Comparison of ENCODE assay signal across 8 cellular contexts in the genomic region with DNA sequence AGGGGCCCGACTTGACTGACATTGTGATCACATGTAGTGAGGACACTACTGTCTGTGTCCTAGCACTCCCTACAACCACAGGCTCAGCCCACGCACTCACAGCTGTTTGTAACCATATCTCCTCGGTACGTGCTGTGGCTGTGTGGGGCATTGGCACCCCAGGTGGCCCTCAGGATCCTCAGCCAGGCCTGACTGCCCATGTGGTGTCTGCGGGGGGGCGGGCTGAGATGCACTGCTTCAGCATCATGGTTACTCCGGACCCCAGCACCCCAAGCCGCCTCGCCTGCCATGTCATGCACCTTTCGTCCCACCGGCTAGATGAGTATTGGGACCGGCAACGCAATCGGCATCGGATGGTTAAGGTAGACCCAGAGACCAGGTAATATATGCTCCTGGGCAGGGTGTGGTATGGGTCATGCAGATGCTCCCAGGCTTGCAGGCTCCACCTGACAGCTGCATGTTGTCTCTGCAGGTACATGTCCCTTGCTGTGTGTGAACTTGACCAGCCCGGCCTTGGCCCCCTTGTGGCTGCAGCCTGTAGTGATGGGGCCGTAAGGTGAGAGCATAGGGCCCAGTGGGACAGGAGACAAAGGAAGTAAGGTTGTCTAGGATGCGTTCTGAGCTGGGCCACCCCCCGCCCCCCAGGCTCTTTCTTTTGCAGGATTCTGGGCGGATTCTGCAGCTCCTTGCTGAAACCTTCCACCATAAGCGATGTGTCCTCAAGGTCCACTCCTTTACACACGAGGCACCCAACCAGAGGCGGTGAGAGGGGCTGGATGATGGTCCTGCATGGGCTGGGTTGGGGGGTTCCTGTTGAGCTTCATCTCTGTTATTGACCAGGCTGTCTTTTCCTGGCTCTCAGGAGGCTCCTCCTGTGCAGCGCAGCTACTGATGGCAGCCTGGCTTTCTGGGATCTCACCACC. TPM values are rescaled to one million over a fixed set of nuclear protein-coding genes. Genes with fewer than 3 reads are reported as not detected.
DNase-seq lines count a peak whose midpoint lies in the region; ATAC-seq, FAIRE-seq and TF ChIP-seq lines count a peak whose summit lies in the region.

No MANE protein-coding gene starts in this region.

- H3K9me3 ChIP-seq in HepG2 (ENCODE audit: low read length) (no peaks in the 10 kb centered on the region), uterus (no peaks in the 10 kb centered on the region)

- no peak overlapping the region for H2AFZ ChIP-seq in HepG2 (ENCODE audit: low read length)

- H3K27me3 ChIP-seq in HepG2 (ENCODE audit: control insufficient read depth in 1 of 2, insufficient read depth in 2 of 2, low read length in 2 of 2) (no peaks in the 10 kb centered on the region), uterus (no peaks in the 10 kb centered on the region)

- H3K36me3 ChIP-seq in HepG2 (replicated peaks in 1 of 2; ENCODE audit: control insufficient read depth in 1 of 2, insufficient read depth in 2 of 2, low read length in 2 of 2) (peaks cover 20 to 48% of the 10 kb centered on the region in 2 experiments), uterus (no peaks in the 10 kb centered on the region)

- peak in 1 of 2 experiments; percentile 38; a peak in 1 of 4 replicates for TF ChIP-seq POLR2A in HepG2 (IDR thresholded peaks at IDR 0.05; ENCODE audit: insufficient read depth in 1 of 2, low read depth in 2 of 2, low read length in 2 of 2)
- no peak for TF ChIP-seq POLR2A in uterus (IDR thresholded peaks at IDR 0.05)

- H3K4me3 ChIP-seq in HepG2 (replicated peaks in 1 of 3; ENCODE audit: insufficient read depth in 1 of 3, low read depth in 2 of 3, low read length in 3 of 3) (no peak overlapping the region), uterus (no peak overlapping the region)

- ATAC-seq in activated naive CD4-positive, alpha-beta T cell treated with anti-CD3 and anti-CD28 coated beads, Interleukin-2, amount 50 U/mL, for 72 hours = peak; percentile 17 to 30
- ATAC-seq in HepG2 (peak; percentile 68), HG03520 (IDR thresholded peaks at IDR 0.05; ENCODE audit: unreplicated experiment) (no peak), GM19023 (IDR thresholded peaks at IDR 0.05; ENCODE audit: unreplicated experiment) (no peak)

- POLR2A ChIA-PET in HepG2 (lab: Yijun Ruan, JAX) = interaction anchor here (0.5 to 12.8 kb wide), 4 partner anchors 8 to 117 kb away, joined by 3 to 280 read pairs (median 7); a partner anchor contains a TSS

- peak; percentile 54 for FAIRE-seq in HepG2 (lab: Jason Lieb, UNC)

- H3K36me3 Mint-ChIP-seq in activated naive CD4-positive, alpha-beta T cell treated with anti-CD3 and anti-CD28 coated beads, Interleukin-2, amount 50 U/mL, for 72 hours = peaks cover 0 to 6% of the 10 kb centered on the region in 2 donors

- TF ChIP-seq RAD21 in HepG2 (CRISPR knock-in tag; IDR thresholded peaks at IDR 0.05) = peak; percentile 63

- CTCF ChIA-PET in HepG2 (lab: Yijun Ruan, JAX; ENCODE audit: low intra/inter-chr PET ratio, low total read pairs) = interaction anchor here (1.1 to 1.5 kb wide), 2 partner anchors 17 to 26 kb away, joined by 3 to 12 read pairs; no protein-coding TSS in a partner anchor

- peaks cover 19% of the 10 kb centered on the region for H3K79me2 ChIP-seq in HepG2 (ENCODE audit: insufficient read depth, low read length)

- H3K27ac Mint-ChIP-seq in activated naive CD4-positive, alpha-beta T cell treated with anti-CD3 and anti-CD28 coated beads, Interleukin-2, amount 50 U/mL, for 72 hours = peak overlapping the region in 1 of 2 donors; percentile 36

- no peak overlapping the region for H3K4me2 ChIP-seq in HepG2 (ENCODE audit: low read depth, low read length)

- no peak overlapping the region for H3K9ac ChIP-seq in HepG2 (ENCODE audit: insufficient read depth, low read depth, low read length)

- WGBS in HepG2 (ENCODE audit: low lambda C conversion rate) = 86% methylated on average over 19 of the region's 24 CpGs

- TF ChIP-seq CTCF in HepG2 (CRISPR knock-in tag; IDR thresholded peaks at IDR 0.05) (peak; percentile 67), uterus (IDR thresholded peaks at IDR 0.05) (peak in 3 of 4 experiments; percentile 24 to 29 (median 28))

- no TSS peak for BruUV-seq in HepG2 (replicated peaks; lab: Mats Ljungman, UMichigan)

- no peaks in the 10 kb centered on the region for H3K9me3 Mint-ChIP-seq in activated naive CD4-positive, alpha-beta T cell treated with anti-CD3 and anti-CD28 coated beads, Interleukin-2, amount 50 U/mL, for 72 hours

- intact Hi-C loops in HepG2 (cut with micrococcal nuclease; ENCODE audit: unreplicated experiment) = loop anchor here (2.0 kb wide), 1 partner anchor 27 kb away; no protein-coding TSS in a partner anchor
- intact Hi-C loops in uterus (cut with DNase I; ENCODE audit: low total_unique reads) = no loop called here

- in situ Hi-C loops in HepG2 (cut with HindIII; ENCODE audit: extremely low pct_ligation_motif_present, low pct_unique_long_range_greater_than_20kb) = no loop called here

- no peak overlapping the region for H3K27ac ChIP-seq in HepG2 (ENCODE audit: extremely low read length, insufficient read depth, low read length)
- H3K27ac ChIP-seq in uterus = no peak overlapping the region

- H3K4me1 ChIP-seq in HepG2 (ENCODE audit: insufficient read depth, low read length) (peaks cover 15% of the 10 kb centered on the region), uterus (peaks cover 0 to 11% of the 10 kb centered on the region in 2 donors)

- H4K20me1 ChIP-seq in HepG2 (ENCODE audit: insufficient read depth, low read length) = peaks cover 26% of the 10 kb centered on the region; the same call in 1 of the 2 replicates

- DNase-seq in SIG-M5 treated with dmso at 0.1 percent for 504 hours (lab: John Stamatoyannopoulos, UW; ENCODE audit: unreplicated experiment) (peak; percentile 30), SIG-M5 (lab: John Stamatoyannopoulos, UW) (no peak), NAMALWA (ENCODE audit: low spot score) (peak; percentile 62), HepG2 (ENCODE audit: low spot score) (peak; percentile 59), uterus (no peak)
- DNase-seq in activated naive CD4-positive, alpha-beta T cell treated with anti-CD3 and anti-CD28 coated beads, Interleukin-2, amount 50 U/mL, for 72 hours (ENCODE audit: low spot score in 2 of 2) = peak in 1 of 2 donors; percentile 69

- TF ChIP-seq EP300 in HepG2 (IDR thresholded peaks at IDR 0.05; ENCODE audit: low read depth in 2 of 2, low read length in 2 of 2) (no peak), HepG2 (CRISPR knock-in tag; IDR thresholded peaks at IDR 0.05; ENCODE audit: borderline replicate concordance) (no peak)

RNA-seq across cellular contexts. Expression of a gene that starts 4.4 kb away (rescaled TPM):
- total RNA-seq in activated naive CD4-positive, alpha-beta T cell treated with anti-CD3 and anti-CD28 coated beads, Interleukin-2, amount 50 U/mL, for 72 hours = 10 to 100 TPM; 22.9 to 27.1 TPM
- total RNA-seq in HepG2 (2016; rRNA removed; fragmentation: Illumina TruSeq; extraction: Trizol) (18.3 and 19.9 TPM in 2 replicates), uterus (10 to 100 TPM; 13.8 to 93.0 (median 27.7) TPM)
- 8.0 and 9.1 TPM in 2 replicates for total RNA-seq in HepG2 (2016; cell fraction: cytosol; rRNA removed; fragmentation: Illumina TruSeq; extraction: Trizol; ENCODE audit: low read depth)
- 17.2 and 17.7 TPM in 2 replicates for total RNA-seq in HepG2 (2016; cell fraction: insoluble cytoplasmic fraction; rRNA removed; fragmentation: Illumina TruSeq; extraction: Trizol)
- total RNA-seq in HepG2 (2016; cell fraction: membrane; rRNA removed; fragmentation: Illumina TruSeq; extraction: Trizol) = 13.3 and 16.1 TPM in 2 replicates
- total RNA-seq in HepG2 (2016; cell fraction: nucleus; rRNA removed; fragmentation: Illumina TruSeq; extraction: Trizol) = 12.3 and 12.5 TPM in 2 replicates
- 31.7 and 36.5 TPM in 2 replicates for polyA plus RNA-seq in HepG2 (2011; rRNA removed)
- polyA plus RNA-seq in HepG2 (2011; cell fraction: cytosol; rRNA removed) = 28.5 and 42.5 TPM in 2 replicates
- polyA plus RNA-seq in HepG2 (2011; cell fraction: nucleus; rRNA removed) = 69.2 and 85.2 TPM in 2 replicates
- 10.7 and 12.1 TPM in 2 replicates for polyA plus RNA-seq in HepG2 (2012)
- polyA plus RNA-seq in HepG2 (2016; cell fraction: cytosol; fragmentation: Illumina TruSeq; extraction: Trizol; ENCODE audit: low read depth) = 6.0 and 7.7 TPM in 2 replicates
- polyA plus RNA-seq in HepG2 (2016; cell fraction: insoluble cytoplasmic fraction; fragmentation: Illumina TruSeq; extraction: Trizol; ENCODE audit: low read depth) = 16.3 and 17.2 TPM in 2 replicates
- polyA plus RNA-seq in HepG2 (2016; cell fraction: membrane; fragmentation: Illumina TruSeq; extraction: Trizol; ENCODE audit: low read depth) = 10.6 and 11.7 TPM in 2 replicates
- 23.7 and 24.6 TPM in 2 replicates for polyA plus RNA-seq in HepG2 (2016; cell fraction: nucleus; fragmentation: Illumina TruSeq; extraction: Trizol; ENCODE audit: insufficient read depth, low read depth)
- 62.8 and 69.7 TPM in 2 replicates for polyA minus RNA-seq in HepG2 (2011; rRNA and poly(A)+ RNA removed; ENCODE audit: low replicate concordance)
- polyA minus RNA-seq in HepG2 (2011; cell fraction: cytosol; rRNA and poly(A)+ RNA removed) = 9.5 and 20.9 TPM in 2 replicates
- 11.2 and 17.4 TPM in 2 replicates for polyA minus RNA-seq in HepG2 (2011; cell fraction: nucleus; rRNA and poly(A)+ RNA removed)

RNA-seq across cellular contexts. Expression of a gene that starts 6.8 kb away (rescaled TPM):
- 100 to 1,000 TPM; 140 to 173 TPM for total RNA-seq in activated naive CD4-positive, alpha-beta T cell treated with anti-CD3 and anti-CD28 coated beads, Interleukin-2, amount 50 U/mL, for 72 hours
- total RNA-seq in HepG2 (2016; rRNA removed; fragmentation: Illumina TruSeq; extraction: Trizol) = 71.2 and 73.4 TPM in 2 replicates
- total RNA-seq in HepG2 (2016; cell fraction: cytosol; rRNA removed; fragmentation: Illumina TruSeq; extraction: Trizol; ENCODE audit: low read depth) = 3.5 and 5.3 TPM in 2 replicates
- 62.0 and 83.0 TPM in 2 replicates for total RNA-seq in HepG2 (2016; cell fraction: insoluble cytoplasmic fraction; rRNA removed; fragmentation: Illumina TruSeq; extraction: Trizol)
- total RNA-seq in HepG2 (2016; cell fraction: membrane; rRNA removed; fragmentation: Illumina TruSeq; extraction: Trizol) = 11.9 and 16.0 TPM in 2 replicates
- 75.4 and 75.5 TPM in 2 replicates for total RNA-seq in HepG2 (2016; cell fraction: nucleus; rRNA removed; fragmentation: Illumina TruSeq; extraction: Trizol)
- polyA plus RNA-seq in HepG2 (2011; rRNA removed) = 139 and 187 TPM in 2 replicates
- polyA plus RNA-seq in HepG2 (2011; cell fraction: cytosol; rRNA removed) = 54.1 and 69.9 TPM in 2 replicates
- polyA plus RNA-seq in HepG2 (2011; cell fraction: nucleus; rRNA removed) = 948 and 1,074 TPM in 2 replicates
- 82.4 and 107 TPM in 2 replicates for polyA plus RNA-seq in HepG2 (2012)
- polyA plus RNA-seq in HepG2 (2016; cell fraction: cytosol; fragmentation: Illumina TruSeq; extraction: Trizol; ENCODE audit: low read depth) = 3.7 and 3.8 TPM in 2 replicates
- 65.3 and 72.1 TPM in 2 replicates for polyA plus RNA-seq in HepG2 (2016; cell fraction: insoluble cytoplasmic fraction; fragmentation: Illumina TruSeq; extraction: Trizol; ENCODE audit: low read depth)
- 8.5 and 9.3 TPM in 2 replicates for polyA plus RNA-seq in HepG2 (2016; cell fraction: membrane; fragmentation: Illumina TruSeq; extraction: Trizol; ENCODE audit: low read depth)
- polyA plus RNA-seq in HepG2 (2016; cell fraction: nucleus; fragmentation: Illumina TruSeq; extraction: Trizol; ENCODE audit: insufficient read depth, low read depth) = 267 and 275 TPM in 2 replicates
- polyA minus RNA-seq in HepG2 (2011; rRNA and poly(A)+ RNA removed; ENCODE audit: low replicate concordance) = 181 and 224 TPM in 2 replicates
- 39.8 and 50.4 TPM in 2 replicates for polyA minus RNA-seq in HepG2 (2011; cell fraction: cytosol; rRNA and poly(A)+ RNA removed)
- 60.6 and 69.1 TPM in 2 replicates for polyA minus RNA-seq in HepG2 (2011; cell fraction: nucleus; rRNA and poly(A)+ RNA removed)
- total RNA-seq in uterus = 100 to 1,000 TPM in 3 of 4 donors, 10 to 100 TPM in 1; 50.0 to 243 (median 122) TPM

RNA-seq across cellular contexts. Expression of a gene that starts 7.9 kb away (rescaled TPM):
- total RNA-seq in activated naive CD4-positive, alpha-beta T cell treated with anti-CD3 and anti-CD28 coated beads, Interleukin-2, amount 50 U/mL, for 72 hours = 10 to 100 TPM; 60.3 to 80.8 TPM
- total RNA-seq in HepG2 (2016; rRNA removed; fragmentation: Illumina TruSeq; extraction: Trizol) (50.0 and 51.9 TPM in 2 replicates), uterus (10 to 100 TPM in 3 of 4 donors, 1 to 10 TPM in 1; 8.8 to 96.6 (median 30.3) TPM)
- total RNA-seq in HepG2 (2016; cell fraction: cytosol; rRNA removed; fragmentation: Illumina TruSeq; extraction: Trizol; ENCODE audit: low read depth) = 26.9 and 32.9 TPM in 2 replicates
- total RNA-seq in HepG2 (2016; cell fraction: insoluble cytoplasmic fraction; rRNA removed; fragmentation: Illumina TruSeq; extraction: Trizol) = 52.3 and 61.1 TPM in 2 replicates
- 26.1 and 38.8 TPM in 2 replicates for total RNA-seq in HepG2 (2016; cell fraction: membrane; rRNA removed; fragmentation: Illumina TruSeq; extraction: Trizol)
- 24.4 and 30.9 TPM in 2 replicates for total RNA-seq in HepG2 (2016; cell fraction: nucleus; rRNA removed; fragmentation: Illumina TruSeq; extraction: Trizol)
- 39.0 and 42.0 TPM in 2 replicates for polyA plus RNA-seq in HepG2 (2011; rRNA removed)
- polyA plus RNA-seq in HepG2 (2011; cell fraction: cytosol; rRNA removed) = 32.1 and 56.3 TPM in 2 replicates
- polyA plus RNA-seq in HepG2 (2011; cell fraction: nucleus; rRNA removed) = 29.5 and 32.3 TPM in 2 replicates
- polyA plus RNA-seq in HepG2 (2012) = 31.0 and 39.6 TPM in 2 replicates
- polyA plus RNA-seq in HepG2 (2016; cell fraction: cytosol; fragmentation: Illumina TruSeq; extraction: Trizol; ENCODE audit: low read depth) = 31.0 and 36.1 TPM in 2 replicates
- 63.6 and 69.8 TPM in 2 replicates for polyA plus RNA-seq in HepG2 (2016; cell fraction: insoluble cytoplasmic fraction; fragmentation: Illumina TruSeq; extraction: Trizol; ENCODE audit: low read depth)
- polyA plus RNA-seq in HepG2 (2016; cell fraction: membrane; fragmentation: Illumina TruSeq; extraction: Trizol; ENCODE audit: low read depth) = 28.9 and 36.0 TPM in 2 replicates
- polyA plus RNA-seq in HepG2 (2016; cell fraction: nucleus; fragmentation: Illumina TruSeq; extraction: Trizol; ENCODE audit: insufficient read depth, low read depth) = 39.0 and 43.6 TPM in 2 replicates
- polyA minus RNA-seq in HepG2 (2011; rRNA and poly(A)+ RNA removed; ENCODE audit: low replicate concordance) = 70.8 and 119 TPM in 2 replicates
- 23.8 and 35.3 TPM in 2 replicates for polyA minus RNA-seq in HepG2 (2011; cell fraction: cytosol; rRNA and poly(A)+ RNA removed)
- 27.4 and 27.9 TPM in 2 replicates for polyA minus RNA-seq in HepG2 (2011; cell fraction: nucleus; rRNA and poly(A)+ RNA removed)

RNA-seq across cellular contexts. Expression of a gene that starts 15.2 kb away (rescaled TPM):
- total RNA-seq in activated naive CD4-positive, alpha-beta T cell treated with anti-CD3 and anti-CD28 coated beads, Interleukin-2, amount 50 U/mL, for 72 hours = 100 to 1,000 TPM; 538 to 637 TPM
- 260 and 344 TPM in 2 replicates for total RNA-seq in HepG2 (2016; rRNA removed; fragmentation: Illumina TruSeq; extraction: Trizol)
- total RNA-seq in HepG2 (2016; cell fraction: cytosol; rRNA removed; fragmentation: Illumina TruSeq; extraction: Trizol; ENCODE audit: low read depth) = 94.1 and 106 TPM in 2 replicates
- total RNA-seq in HepG2 (2016; cell fraction: insoluble cytoplasmic fraction; rRNA removed; fragmentation: Illumina TruSeq; extraction: Trizol) = 263 and 346 TPM in 2 replicates
- total RNA-seq in HepG2 (2016; cell fraction: membrane; rRNA removed; fragmentation: Illumina TruSeq; extraction: Trizol) = 186 and 193 TPM in 2 replicates
- total RNA-seq in HepG2 (2016; cell fraction: nucleus; rRNA removed; fragmentation: Illumina TruSeq; extraction: Trizol) = 117 and 127 TPM in 2 replicates
- 248 and 252 TPM in 2 replicates for polyA plus RNA-seq in HepG2 (2011; rRNA removed)
- 227 and 254 TPM in 2 replicates for polyA plus RNA-seq in HepG2 (2011; cell fraction: cytosol; rRNA removed)
- 167 and 184 TPM in 2 replicates for polyA plus RNA-seq in HepG2 (2011; cell fraction: nucleus; rRNA removed)
- polyA plus RNA-seq in HepG2 (2012) = 171 and 213 TPM in 2 replicates
- polyA plus RNA-seq in HepG2 (2016; cell fraction: cytosol; fragmentation: Illumina TruSeq; extraction: Trizol; ENCODE audit: low read depth) = 80.1 and 88.8 TPM in 2 replicates
- polyA plus RNA-seq in HepG2 (2016; cell fraction: insoluble cytoplasmic fraction; fragmentation: Illumina TruSeq; extraction: Trizol; ENCODE audit: low read depth) = 319 and 340 TPM in 2 replicates
- polyA plus RNA-seq in HepG2 (2016; cell fraction: membrane; fragmentation: Illumina TruSeq; extraction: Trizol; ENCODE audit: low read depth) = 142 and 165 TPM in 2 replicates
- polyA plus RNA-seq in HepG2 (2016; cell fraction: nucleus; fragmentation: Illumina TruSeq; extraction: Trizol; ENCODE audit: insufficient read depth, low read depth) = 169 and 178 TPM in 2 replicates
- 431 and 698 TPM in 2 replicates for polyA minus RNA-seq in HepG2 (2011; rRNA and poly(A)+ RNA removed; ENCODE audit: low replicate concordance)
- 171 and 193 TPM in 2 replicates for polyA minus RNA-seq in HepG2 (2011; cell fraction: cytosol; rRNA and poly(A)+ RNA removed)
- 84.5 and 109 TPM in 2 replicates for polyA minus RNA-seq in HepG2 (2011; cell fraction: nucleus; rRNA and poly(A)+ RNA removed)
- total RNA-seq in uterus = 100 to 1,000 TPM in 3 of 4 donors, 10 to 100 TPM in 1; 53.0 to 273 (median 163) TPM

RNA-seq across cellular contexts. Expression of a gene that starts 24.0 kb away (rescaled TPM):
- total RNA-seq in activated naive CD4-positive, alpha-beta T cell treated with anti-CD3 and anti-CD28 coated beads, Interleukin-2, amount 50 U/mL, for 72 hours = 10 to 100 TPM; 24.3 to 33.3 TPM
- total RNA-seq in HepG2 (2016; rRNA removed; fragmentation: Illumina TruSeq; extraction: Trizol) (not detected in 2 replicates), uterus (10 to 100 TPM; 35.0 to 81.5 (median 51.1) TPM)
- not detected in 2 replicates for total RNA-seq in HepG2 (2016; cell fraction: cytosol; rRNA removed; fragmentation: Illumina TruSeq; extraction: Trizol; ENCODE audit: low read depth)
- 0.09 TPM in 1 of 2 replicates, not detected in the other for total RNA-seq in HepG2 (2016; cell fraction: insoluble cytoplasmic fraction; rRNA removed; fragmentation: Illumina TruSeq; extraction: Trizol)
- not detected in 2 replicates for total RNA-seq in HepG2 (2016; cell fraction: membrane; rRNA removed; fragmentation: Illumina TruSeq; extraction: Trizol)
- 0.09 TPM in 1 of 2 replicates, not detected in the other for total RNA-seq in HepG2 (2016; cell fraction: nucleus; rRNA removed; fragmentation: Illumina TruSeq; extraction: Trizol)
- 0.01 TPM in 1 of 2 replicates, not detected in the other for polyA plus RNA-seq in HepG2 (2011; rRNA removed)
- 0.07 TPM in 1 of 2 replicates, not detected in the other for polyA plus RNA-seq in HepG2 (2011; cell fraction: cytosol; rRNA removed)
- polyA plus RNA-seq in HepG2 (2011; cell fraction: nucleus; rRNA removed) = 0.29 and 0.38 TPM in 2 replicates
- polyA plus RNA-seq in HepG2 (2012) = 0.16 TPM in 1 of 2 replicates, not detected in the other
- not detected in 2 replicates for polyA plus RNA-seq in HepG2 (2016; cell fraction: cytosol; fragmentation: Illumina TruSeq; extraction: Trizol; ENCODE audit: low read depth)
- polyA plus RNA-seq in HepG2 (2016; cell fraction: insoluble cytoplasmic fraction; fragmentation: Illumina TruSeq; extraction: Trizol; ENCODE audit: low read depth) = not detected in 2 replicates
- not detected in 2 replicates for polyA plus RNA-seq in HepG2 (2016; cell fraction: membrane; fragmentation: Illumina TruSeq; extraction: Trizol; ENCODE audit: low read depth)
- not detected in 2 replicates for polyA plus RNA-seq in HepG2 (2016; cell fraction: nucleus; fragmentation: Illumina TruSeq; extraction: Trizol; ENCODE audit: insufficient read depth, low read depth)
- polyA minus RNA-seq in HepG2 (2011; rRNA and poly(A)+ RNA removed; ENCODE audit: low replicate concordance) = 0.24 and 77.8 TPM in 2 replicates
- 2.1 and 2.3 TPM in 2 replicates for polyA minus RNA-seq in HepG2 (2011; cell fraction: cytosol; rRNA and poly(A)+ RNA removed)
- 1.5 and 2.2 TPM in 2 replicates for polyA minus RNA-seq in HepG2 (2011; cell fraction: nucleus; rRNA and poly(A)+ RNA removed)

Comparison
In these comparisons a context has a peak if more than half of its experiments do, and no peak if none do; other contexts are left out.
1. DNase-seq: peak in SIG-M5 treated with dmso at 0.1 percent for 504 hours (single experiment), NAMALWA (single experiment) and HepG2 (single experiment); none in SIG-M5 (single experiment) and uterus (0 of 2).
2. ATAC-seq: peak in activated naive CD4-positive, alpha-beta T cell treated with anti-CD3 and anti-CD28 coated beads, Interleukin-2, amount 50 U/mL, for 72 hours (2 of 2) and HepG2 (single experiment); none in HG03520 (single experiment) and GM19023 (single experiment).